Comparison of ENCODE assay signal across 9 cellular contexts in genomic region chr4:123352240-123352945, GRCh38. TPM values are rescaled to one million over a fixed set of nuclear protein-coding genes. Genes with fewer than 3 reads are reported as not detected.
A peak's percentile ranks its signal among the peaks of the same experiment; 100 is the strongest.
DNase-seq lines count a peak whose midpoint lies in the region; ATAC-seq and TF ChIP-seq lines count a peak whose summit lies in the region.
"Had no signal": no experiment of that assay in that cellular context is flagged by ENCODE, and none has a peak within 500 bp of the region (broad histone marks: within the 10 kb centered on the region; RNA-seq: fewer than 3 reads in every experiment).

No MANE protein-coding gene starts in this region.

- H3K4me1 ChIP-seq in hepatocyte (ENCODE audit: insufficient read depth): peaks cover 10% of the 10 kb centered on the region
- peaks cover 28% of the 10 kb centered on the region for H3K4me1 ChIP-seq in suprapubic skin

- peak overlapping the region in 3 of 5 experiments; percentile 0 to 34 (median 1) for H3K4me3 Mint-ChIP-seq in brain

- H3K27me3 ChIP-seq in hepatocyte: no peaks in the 10 kb centered on the region
- no peaks in the 10 kb centered on the region for H3K27me3 ChIP-seq in suprapubic skin

- H3K27ac Mint-ChIP-seq in brain: peak overlapping the region in 2 of 5 experiments; percentile 81 to 93

- in situ Hi-C loops in GM13976 (cut with MboI; ENCODE audit: low sequenced_read_pairs, unreplicated experiment): no loop called here

- no peaks in the 10 kb centered on the region for H3K9me3 ChIP-seq in hepatocyte (ENCODE audit: low read depth)
- H3K9me3 ChIP-seq in suprapubic skin: no peaks in the 10 kb centered on the region

- H3K27me3 Mint-ChIP-seq in brain: no peaks in the 10 kb centered on the region

- ATAC-seq in left colon: no peak

- no peaks in the 10 kb centered on the region for H3K36me3 ChIP-seq in hepatocyte (replicated peaks; ENCODE audit: insufficient read depth, low read depth)
- H3K36me3 ChIP-seq in suprapubic skin: no peaks in the 10 kb centered on the region

- TF ChIP-seq EP300 in suprapubic skin (IDR thresholded peaks at IDR 0.05): no peak

- no peak overlapping the region for H3K27ac ChIP-seq in hepatocyte
- peak overlapping the region; percentile 76 for H3K27ac ChIP-seq in suprapubic skin

- H4K20me1 ChIP-seq in hepatocyte (ENCODE audit: insufficient read depth, poor library complexity, severe bottlenecking): no peaks in the 10 kb centered on the region

- intact Hi-C loops in left colon (cut with DNase I, micrococcal nuclease): no loop called here

- TF ChIP-seq CTCF in brain (conservative IDR thresholded peaks at IDR 0.05) (no peak), hepatocyte (IDR thresholded peaks at IDR 0.05; ENCODE audit: poor library complexity) (no peak), suprapubic skin (IDR thresholded peaks at IDR 0.05) (no peak), GM13976 (IDR thresholded peaks at IDR 0.05; ENCODE audit: borderline replicate concordance, control extremely low read depth, extremely low read depth, insufficient read depth, missing control alignments) (no peak)

- no peak overlapping the region for H2AFZ ChIP-seq in hepatocyte

- peak overlapping the region; percentile 63 for H3K4me2 ChIP-seq in hepatocyte

- H3K9me3 Mint-ChIP-seq in brain: peaks cover 0 to 2% (median 0%) of the 10 kb centered on the region in 5 experiments

- H3K9me2 ChIP-seq in hepatocyte (replicated peaks; ENCODE audit: insufficient read depth): no peaks in the 10 kb centered on the region

- H3K36me3 Mint-ChIP-seq in brain: no peaks in the 10 kb centered on the region

- peaks cover 11% of the 10 kb centered on the region for H3K4me1 Mint-ChIP-seq in brain

- DNase-seq in NCI-H2107 treated with DMSO at 0.1 percent for 48 hours (lab: John Stamatoyannopoulos, UW; ENCODE audit: unreplicated experiment): peak; percentile 14
- DNase-seq in NCI-H2107 (lab: John Stamatoyannopoulos, UW): no peak
- no peak for DNase-seq in hepatocyte (ENCODE audit: low spot score)
- DNase-seq in suprapubic skin (ENCODE audit: low spot score in 2 of 2): no peak
- DNase-seq in amniotic stem cell (lab: John Stamatoyannopoulos, UW): no peak
- no peak for DNase-seq in GM13976 (ENCODE audit: low spot score)
- no peak for DNase-seq in left colon
- DNase-seq: NCI-H187 treated with DMSO at 0.1 percent for 48 hours had no signal

- TF ChIP-seq POLR2A in suprapubic skin (IDR thresholded peaks at IDR 0.05): no peak

- 87% methylated on average over 6 of the region's 6 CpGs for WGBS in hepatocyte (ENCODE audit: low lambda C conversion rate, missing lambda C conversion rate)
- 11% methylated on average over 6 of the region's 6 CpGs for WGBS in suprapubic skin

- no peak overlapping the region for H3K4me3 ChIP-seq in hepatocyte
- H3K4me3 ChIP-seq in suprapubic skin: no peak overlapping the region

- H3K79me2 ChIP-seq in hepatocyte: no peaks in the 10 kb centered on the region

RNA-seq across cellular contexts. Expression of gene SPRY1, which starts 44.2 kb away (rescaled TPM):
- polyA plus RNA-seq in brain (ENCODE audit: insufficient read depth, low read depth, low replicate concordance) (19.7 TPM), hepatocyte (36.7 and 40.1 TPM in 2 replicates)
- total RNA-seq in hepatocyte (37.7 and 43.9 TPM in 2 replicates), suprapubic skin (100 to 1,000 TPM; 113 to 381 (median 206) TPM), left colon (10 to 100 TPM; 27.2 to 29.0 TPM)
